Comparison of ENCODE assay signal across 20 cellular contexts in genomic region chr3:134817297-134817696, GRCh38. TPM values are rescaled to one million over a fixed set of nuclear protein-coding genes. Genes with fewer than 3 reads are reported as not detected.
DNase-seq lines count a peak whose midpoint lies in the region; ATAC-seq and TF ChIP-seq lines count a peak whose summit lies in the region.
"Had no signal": no experiment of that assay in that cellular context is flagged by ENCODE, and none has a peak within 500 bp of the region (broad histone marks: within the 10 kb centered on the region; RNA-seq: fewer than 3 reads in every experiment).

No MANE protein-coding gene starts in this region.

- no peak for TF ChIP-seq CTCF in smooth muscle cell (IDR thresholded peaks at IDR 0.05; ENCODE audit: borderline replicate concordance, insufficient read depth, poor library complexity, severe bottlenecking)
- no peak for TF ChIP-seq CTCF in SK-N-SH (IDR thresholded peaks at IDR 0.05)

- H3K9ac ChIP-seq in smooth muscle cell (ENCODE audit: low read depth), result no peak overlapping the region
- no peak overlapping the region for H3K9ac ChIP-seq in SK-N-SH

- H3K4me1 Mint-ChIP-seq in stimulated activated naive B cell treated with anti-CD40 and anti-IgM and Interleukin-4, amounts not matched to agents 10 μg/mL and 1 μg/mL and 100 μg/mL, for 72 hours, result no peaks in the 10 kb centered on the region
- H3K4me1 Mint-ChIP-seq: naive thymus-derived CD8-positive, alpha-beta T cell had no signal

- CTCF ChIA-PET in SK-N-SH (lab: Yijun Ruan, JAX), result interaction anchor here (0.9 kb wide), 1 partner anchor 22 kb away, joined by 6 read pairs; the partner anchor contains the start of gene EPHB1

- H2AFZ ChIP-seq in smooth muscle cell (ENCODE audit: low read depth) (no peak overlapping the region), SK-N-SH (ENCODE audit: low read depth) (no peak overlapping the region)

- H3K9me3 ChIP-seq in smooth muscle cell (replicated peaks; ENCODE audit: low read depth) (no peaks in the 10 kb centered on the region), SK-N-SH (no peaks in the 10 kb centered on the region)

- H4K20me1 ChIP-seq in smooth muscle cell (ENCODE audit: low read depth) (no peaks in the 10 kb centered on the region), SK-N-SH (ENCODE audit: insufficient read depth) (no peaks in the 10 kb centered on the region)

- H3K9me2 ChIP-seq in SK-N-SH, result no peaks in the 10 kb centered on the region

- no peak for TF ChIP-seq EP300 in SK-N-SH (IDR thresholded peaks at IDR 0.05; ENCODE audit: borderline replicate concordance in 1 of 2, low read depth in 1 of 2, low read length in 1 of 2)

- H3K4me3 ChIP-seq in smooth muscle cell (no peak overlapping the region), SK-N-SH (ENCODE audit: low read depth in 2 of 2, low read length in 1 of 2) (no peak overlapping the region)
- H3K4me3 ChIP-seq: lung had no signal

- H3K79me2 ChIP-seq in smooth muscle cell (ENCODE audit: low read depth) (no peaks in the 10 kb centered on the region), SK-N-SH (ENCODE audit: insufficient read depth) (no peaks in the 10 kb centered on the region)

- no peak for TF ChIP-seq RAD21 in SK-N-SH (IDR thresholded peaks at IDR 0.05; ENCODE audit: low read length)

- H3K27ac Mint-ChIP-seq in stimulated activated naive B cell treated with anti-CD40 and anti-IgM and Interleukin-4, amounts not matched to agents 10 μg/mL and 1 μg/mL and 100 μg/mL, for 72 hours, result no peak overlapping the region
- H3K27ac Mint-ChIP-seq: dendritic cell treated with granulocyte-macrophage colony-stimulating factor and Interleukin-4, amounts not matched to agents 40 ng/mL and 50 ng/mL, for 4 days; naive thymus-derived CD8-positive, alpha-beta T cell; progenitor cell of endocrine pancreas; T-helper 2 cell treated with Interferon-gamma antibody and Interleukin-4, amounts not matched to agents 5 μg/mL and 100 μg/mL, for 36 hours had no signal

- H3K4me3 Mint-ChIP-seq in stimulated activated naive B cell treated with anti-CD40 and anti-IgM and Interleukin-4, amounts not matched to agents 10 μg/mL and 1 μg/mL and 100 μg/mL, for 72 hours, result no peak overlapping the region
- H3K4me3 Mint-ChIP-seq: dendritic cell treated with granulocyte-macrophage colony-stimulating factor and Interleukin-4, amounts not matched to agents 40 ng/mL and 50 ng/mL, for 4 days; naive thymus-derived CD8-positive, alpha-beta T cell; T-helper 2 cell treated with Interferon-gamma antibody and Interleukin-4, amounts not matched to agents 5 μg/mL and 100 μg/mL, for 36 hours had no signal

- H3K27me3 ChIP-seq in smooth muscle cell (ENCODE audit: low read depth) (no peaks in the 10 kb centered on the region), SK-N-SH (ENCODE audit: insufficient read depth) (no peaks in the 10 kb centered on the region)

- 97% methylated on average over 6 of the region's 6 CpGs for WGBS in smooth muscle cell (ENCODE audit: low lambda C conversion rate)
- 64% methylated on average over 5 of the region's 6 CpGs for WGBS in SK-N-SH (ENCODE audit: low lambda C conversion rate)

- H3K36me3 ChIP-seq in smooth muscle cell (ENCODE audit: low read depth) (no peaks in the 10 kb centered on the region), SK-N-SH (replicated peaks in 1 of 2; ENCODE audit: control insufficient read depth in 1 of 2, insufficient read depth in 2 of 2, low read length in 1 of 2) (no peaks in the 10 kb centered on the region)

- H3K4me1 ChIP-seq in smooth muscle cell (ENCODE audit: low read depth) (no peaks in the 10 kb centered on the region), SK-N-SH (ENCODE audit: control insufficient read depth in 1 of 2, insufficient read depth in 2 of 2, low read depth in 1 of 2, low read length in 1 of 2) (no peaks in the 10 kb centered on the region)

- no peaks in the 10 kb centered on the region for H3K9me3 Mint-ChIP-seq in stimulated activated naive B cell treated with anti-CD40 and anti-IgM and Interleukin-4, amounts not matched to agents 10 μg/mL and 1 μg/mL and 100 μg/mL, for 72 hours
- H3K9me3 Mint-ChIP-seq: dendritic cell treated with granulocyte-macrophage colony-stimulating factor and Interleukin-4, amounts not matched to agents 40 ng/mL and 50 ng/mL, for 4 days; naive thymus-derived CD8-positive, alpha-beta T cell; T-helper 2 cell treated with Interferon-gamma antibody and Interleukin-4, amounts not matched to agents 5 μg/mL and 100 μg/mL, for 36 hours had no signal

- H3K4me2 ChIP-seq in smooth muscle cell, result no peak overlapping the region
- H3K4me2 ChIP-seq in SK-N-SH, result no peak overlapping the region

- DNase-seq in RPMI8226 (peak; percentile 12), smooth muscle cell (lab: John Stamatoyannopoulos, UW; ENCODE audit: unreplicated experiment) (no peak), SK-N-SH (no peak)
- DNase-seq in stimulated activated naive B cell treated with anti-CD40 and anti-IgM and Interleukin-4, amounts not matched to agents 10 μg/mL and 1 μg/mL and 100 μg/mL, for 72 hours, result no peak
- no peak for DNase-seq in activated CD4-positive, alpha-beta T cell treated with anti-CD3 and anti-CD28 coated beads for 1 hour
- DNase-seq: activated CD8-positive, alpha-beta memory T cell treated with anti-CD3 and anti-CD28 coated beads, Interleukin-2, amount 50 U/mL, for 4 hours; activated naive CD4-positive, alpha-beta T cell treated with anti-CD3 and anti-CD28 coated beads, Interleukin-2, amount 50 U/mL, for 16 hours; erythroblast; naive thymus-derived CD8-positive, alpha-beta T cell; NCI-H1436; NCI-H345; SHP77 treated with DMSO at 0.1 percent for 48 hours; stimulated activated CD4-positive, alpha-beta T cell treated with anti-CD3 and anti-CD28 coated beads, Interleukin-12 subunit alpha, Interleukin-12 subunit beta, amount 100 ng/mL, for 4 hours had no signal

- no peaks in the 10 kb centered on the region for H3K36me3 Mint-ChIP-seq in stimulated activated naive B cell treated with anti-CD40 and anti-IgM and Interleukin-4, amounts not matched to agents 10 μg/mL and 1 μg/mL and 100 μg/mL, for 72 hours
- H3K36me3 Mint-ChIP-seq: naive thymus-derived CD8-positive, alpha-beta T cell had no signal

- H3K27me3 Mint-ChIP-seq in stimulated activated naive B cell treated with anti-CD40 and anti-IgM and Interleukin-4, amounts not matched to agents 10 μg/mL and 1 μg/mL and 100 μg/mL, for 72 hours, result peaks cover 7 to 13% of the 10 kb centered on the region in 2 donors

- POLR2A ChIA-PET in SK-N-SH (lab: Yijun Ruan, JAX), result no interaction called here

- H3K27ac ChIP-seq in smooth muscle cell (ENCODE audit: low read depth), result no peak overlapping the region
- H3K27ac ChIP-seq in SK-N-SH (ENCODE audit: low read depth in 2 of 2, low read length in 1 of 2), result no peak overlapping the region

- ATAC-seq in GM18867 (IDR thresholded peaks at IDR 0.05; ENCODE audit: unreplicated experiment) (peak; percentile 77), GM21390 (IDR thresholded peaks at IDR 0.05; ENCODE audit: unreplicated experiment) (peak; percentile 79), HG02973 (IDR thresholded peaks at IDR 0.05; ENCODE audit: unreplicated experiment) (peak; percentile 83)
- no peak for ATAC-seq in stimulated activated naive B cell treated with anti-CD40 and anti-IgM and Interleukin-4, amounts not matched to agents 10 μg/mL and 1 μg/mL and 100 μg/mL, for 72 hours (replicated peaks)
- ATAC-seq: naive thymus-derived CD8-positive, alpha-beta T cell had no signal

- no peaks in the 10 kb centered on the region for H3F3A ChIP-seq in smooth muscle cell (ENCODE audit: low read depth)
- no peaks in the 10 kb centered on the region for H3F3A ChIP-seq in SK-N-SH (replicated peaks; ENCODE audit: insufficient read depth)

TF ChIP-seq in SK-N-SH, 30 proteins besides CTCF, POLR2A, EP300 and RAD21 (continues in another document):
- no peak for TF ChIP-seq SMC3 (IDR thresholded peaks at IDR 0.05; ENCODE audit: low read depth, low read length)
- no peak for TF ChIP-seq MAX (IDR thresholded peaks at IDR 0.05; ENCODE audit: low read depth)
- TF ChIP-seq JUND (IDR thresholded peaks at IDR 0.05), result no peak
- no peak for TF ChIP-seq FOXM1 (IDR thresholded peaks at IDR 0.05; ENCODE audit: low read depth)
- TF ChIP-seq NFIC (IDR thresholded peaks at IDR 0.05; ENCODE audit: borderline replicate concordance), result no peak
- no peak for TF ChIP-seq RXRA (IDR thresholded peaks at IDR 0.05; ENCODE audit: borderline replicate concordance, low read depth)
- TF ChIP-seq USF1 (IDR thresholded peaks at IDR 0.05; ENCODE audit: borderline replicate concordance, low read depth), result no peak
- TF ChIP-seq RFX5 (IDR thresholded peaks at IDR 0.05; ENCODE audit: low read length), result no peak
- TF ChIP-seq GABPA (IDR thresholded peaks at IDR 0.05; ENCODE audit: low read depth), result no peak
- no peak for TF ChIP-seq SIN3A (IDR thresholded peaks at IDR 0.05; ENCODE audit: borderline replicate concordance, low read depth, low read length)
- no peak for TF ChIP-seq MXI1 (IDR thresholded peaks at IDR 0.05; ENCODE audit: low read depth, low read length)
- no peak for TF ChIP-seq IRF3 (IDR thresholded peaks at IDR 0.05; ENCODE audit: low read depth, low read length)
- no peak for TF ChIP-seq TCF12 (IDR thresholded peaks at IDR 0.05)

RNA-seq across cellular contexts. Expression of gene EPHB1, which starts 22.2 kb away (rescaled TPM):
- total RNA-seq in smooth muscle cell, result 2.6 and 2.9 TPM in 2 replicates
- 1.8 and 2.5 TPM in 2 replicates for polyA plus RNA-seq in smooth muscle cell
- polyA plus RNA-seq in SK-N-SH (2012; rRNA removed), result 0.84 and 1.2 TPM in 2 replicates
- 0.83 and 0.85 TPM in 2 replicates for polyA plus RNA-seq in SK-N-SH (2012; cell fraction: cytosol; rRNA removed)
- 0.70 and 0.97 TPM in 2 replicates for polyA plus RNA-seq in SK-N-SH (2012; cell fraction: nucleus; rRNA removed)
- total RNA-seq: naive thymus-derived CD8-positive, alpha-beta T cell had no signal
- polyA plus RNA-seq: naive thymus-derived CD8-positive, alpha-beta T cell had no signal

Comparison
In these comparisons a context has a peak if more than half of its experiments do, and no peak if none do; other contexts are left out.
1. ATAC-seq: peak in GM18867 (single experiment), GM21390 (single experiment) and HG02973 (single experiment); none in stimulated activated naive B cell treated with anti-CD40 and anti-IgM and Interleukin-4, amounts not matched to agents 10 μg/mL and 1 μg/mL and 100 μg/mL, for 72 hours (0 of 2).